Comparison of ENCODE assay signal across 1 cellular context in genomic region chr1:8397511-8397910, GRCh38.
TF ChIP-seq lines count a peak whose summit lies in the region.

No MANE protein-coding gene starts in this region.

TF ChIP-seq in GM12878, 131 proteins besides CTCF, POLR2A, EP300 and RAD21 (continued from another document):
- no peak for TF ChIP-seq NKRF (conservative IDR thresholded peaks at IDR 0.05)
